1 cellular context compared by ENCODE assay signal in genomic region chr1:100360790-100361232, GRCh38.
A peak's percentile ranks its signal among the peaks of the same experiment; 100 is the strongest.
TF ChIP-seq lines count a peak whose summit lies in the region.

No MANE protein-coding gene starts in this region.

TF ChIP-seq in K562, 482 proteins besides CTCF, POLR2A, EP300 and RAD21 (continued from another document):
- no peak for TF ChIP-seq HBP1 (CRISPR knock-in tag; IDR thresholded peaks at IDR 0.05)
- TF ChIP-seq, protein P1, sequence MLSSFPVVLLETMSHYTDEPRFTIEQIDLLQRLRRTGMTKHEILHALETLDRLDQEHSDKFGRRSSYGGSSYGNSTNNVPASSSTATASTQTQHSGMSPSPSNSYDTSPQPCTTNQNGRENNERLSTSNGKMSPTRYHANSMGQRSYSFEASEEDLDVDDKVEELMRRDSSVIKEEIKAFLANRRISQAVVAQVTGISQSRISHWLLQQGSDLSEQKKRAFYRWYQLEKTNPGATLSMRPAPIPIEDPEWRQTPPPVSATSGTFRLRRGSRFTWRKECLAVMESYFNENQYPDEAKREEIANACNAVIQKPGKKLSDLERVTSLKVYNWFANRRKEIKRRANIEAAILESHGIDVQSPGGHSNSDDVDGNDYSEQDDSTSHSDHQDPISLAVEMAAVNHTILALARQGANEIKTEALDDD (IDR thresholded peaks at IDR 0.05), result peak; percentile 12; the same call in 1 of the 2 replicates
- peak; percentile 81; the same call in 1 of the 2 replicates for TF ChIP-seq HLTF (IDR thresholded peaks at IDR 0.05)
- TF ChIP-seq XRCC5 (IDR thresholded peaks at IDR 0.05; ENCODE audit: low read depth, low read length), result no peak
- TF ChIP-seq, protein P2, sequence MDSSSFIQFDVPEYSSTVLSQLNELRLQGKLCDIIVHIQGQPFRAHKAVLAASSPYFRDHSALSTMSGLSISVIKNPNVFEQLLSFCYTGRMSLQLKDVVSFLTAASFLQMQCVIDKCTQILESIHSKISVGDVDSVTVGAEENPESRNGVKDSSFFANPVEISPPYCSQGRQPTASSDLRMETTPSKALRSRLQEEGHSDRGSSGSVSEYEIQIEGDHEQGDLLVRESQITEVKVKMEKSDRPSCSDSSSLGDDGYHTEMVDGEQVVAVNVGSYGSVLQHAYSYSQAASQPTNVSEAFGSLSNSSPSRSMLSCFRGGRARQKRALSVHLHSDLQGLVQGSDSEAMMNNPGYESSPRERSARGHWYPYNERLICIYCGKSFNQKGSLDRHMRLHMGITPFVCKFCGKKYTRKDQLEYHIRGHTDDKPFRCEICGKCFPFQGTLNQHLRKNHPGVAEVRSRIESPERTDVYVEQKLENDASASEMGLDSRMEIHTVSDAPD (CRISPR knock-in tag; IDR thresholded peaks at IDR 0.05), result no peak
- peak; percentile 36; the same call in 1 of the 2 replicates for TF ChIP-seq LARP7 (IDR thresholded peaks at IDR 0.05)
- TF ChIP-seq, protein P3, sequence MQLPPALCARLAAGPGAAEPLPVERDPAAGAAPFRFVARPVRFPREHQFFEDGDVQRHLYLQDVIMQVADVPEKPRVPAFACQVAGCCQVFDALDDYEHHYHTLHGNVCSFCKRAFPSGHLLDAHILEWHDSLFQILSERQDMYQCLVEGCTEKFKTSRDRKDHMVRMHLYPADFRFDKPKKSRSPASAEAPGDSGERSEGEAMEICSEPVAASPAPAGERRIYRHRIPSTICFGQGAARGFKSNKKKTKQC (CRISPR knock-in tag; IDR thresholded peaks at IDR 0.05), result no peak
- no peak for TF ChIP-seq ZFP36 (IDR thresholded peaks at IDR 0.05; ENCODE audit: low read depth, low read length, partially characterized antibody)
- no peak for TF ChIP-seq ZNF316 (IDR thresholded peaks at IDR 0.05)
- TF ChIP-seq, protein P4, sequence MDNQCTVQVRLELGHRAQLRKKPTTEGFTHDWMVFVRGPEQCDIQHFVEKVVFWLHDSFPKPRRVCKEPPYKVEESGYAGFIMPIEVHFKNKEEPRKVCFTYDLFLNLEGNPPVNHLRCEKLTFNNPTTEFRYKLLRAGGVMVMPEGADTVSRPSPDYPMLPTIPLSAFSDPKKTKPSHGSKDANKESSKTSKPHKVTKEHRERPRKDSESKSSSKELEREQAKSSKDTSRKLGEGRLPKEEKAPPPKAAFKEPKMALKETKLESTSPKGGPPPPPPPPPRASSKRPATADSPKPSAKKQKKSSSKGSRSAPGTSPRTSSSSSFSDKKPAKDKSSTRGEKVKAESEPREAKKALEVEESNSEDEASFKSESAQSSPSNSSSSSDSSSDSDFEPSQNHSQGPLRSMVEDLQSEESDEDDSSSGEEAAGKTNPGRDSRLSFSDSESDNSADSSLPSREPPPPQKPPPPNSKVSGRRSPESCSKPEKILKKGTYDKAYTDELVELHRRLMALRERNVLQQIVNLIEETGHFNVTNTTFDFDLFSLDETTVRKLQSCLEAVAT (IDR thresholded peaks at IDR 0.05), result 0 out of 4 replicates have a peak, but pooled peaks of 1 of the 2 experiments have one; percentile 19
- TF ChIP-seq E2F8 (IDR thresholded peaks at IDR 0.05; ENCODE audit: low read depth, partially characterized antibody), result peak; percentile 18
- TF ChIP-seq ZNF780A (CRISPR knock-in tag; IDR thresholded peaks at IDR 0.05), result no peak
- no peak for TF ChIP-seq CREB3L1 (IDR thresholded peaks at IDR 0.05; ENCODE audit: borderline replicate concordance, low read depth)
- no peak for TF ChIP-seq ZNF583 (CRISPR knock-in tag; IDR thresholded peaks at IDR 0.05)
- 0 out of 4 replicates have a peak, but pooled peaks of 1 of the 2 experiments have one; percentile 35 for TF ChIP-seq FOXK2 (conservative IDR thresholded peaks at IDR 0.05 in 1 of 2, IDR thresholded peaks at IDR 0.05 in 1 of 2; ENCODE audit: low read depth in 2 of 2)
- 0 out of 4 replicates have a peak, but pooled peaks of 1 of the 2 experiments have one; percentile 53 for TF ChIP-seq HDAC1 (IDR thresholded peaks at IDR 0.05)
- TF ChIP-seq NR1H2 (CRISPR knock-in tag; IDR thresholded peaks at IDR 0.05), result no peak
- peak; percentile 17 for TF ChIP-seq ASH1L (IDR thresholded peaks at IDR 0.05; ENCODE audit: borderline replicate concordance, low read depth, partially characterized antibody)
- TF ChIP-seq ARID3B (CRISPR knock-in tag; IDR thresholded peaks at IDR 0.05; ENCODE audit: borderline replicate concordance), result no peak
- no peak for TF ChIP-seq ZKSCAN3 (CRISPR knock-in tag; IDR thresholded peaks at IDR 0.05)
